19 cellular contexts compared by ENCODE assay signal in genomic region chr18:32274307-32274706, GRCh38.
DNase-seq lines count a peak whose midpoint lies in the region; ATAC-seq and TF ChIP-seq lines count a peak whose summit lies in the region.
"Had no signal": no experiment of that assay in that cellular context is flagged by ENCODE, and none has a peak within 500 bp of the region (broad histone marks: within the 10 kb centered on the region; RNA-seq: fewer than 3 reads in every experiment).

No MANE protein-coding gene starts in this region.

- H3K23ac ChIP-seq in H9 (ENCODE audit: insufficient read length, low read depth, low read length): no peak overlapping the region

- H3K4me1 ChIP-seq in H9 (ENCODE audit: insufficient read depth, low read length) (no peaks in the 10 kb centered on the region), right cardiac atrium (ENCODE audit: control insufficient read depth, insufficient read depth, low read length) (no peaks in the 10 kb centered on the region), prostate gland (replicated peaks) (no peaks in the 10 kb centered on the region)
- H3K4me1 ChIP-seq: BE2C, BLaER1, Caco-2 had no signal

- H3K4me3 ChIP-seq in right cardiac atrium (ENCODE audit: low read length) (no peak overlapping the region), prostate gland (no peak overlapping the region)
- H3K4me3 ChIP-seq: BLaER1 had no signal

- no peak overlapping the region for H2BK120ac ChIP-seq in H9 (ENCODE audit: low read depth, low read length, poor library complexity, severe bottlenecking)

- H4K8ac ChIP-seq in H9 (replicated peaks; ENCODE audit: insufficient read length, low read depth, low read length): no peak overlapping the region

- no peak overlapping the region for H4K91ac ChIP-seq in H9 (ENCODE audit: insufficient read length, low read depth, low read length)

- no peak overlapping the region for H2AK5ac ChIP-seq in H9 (ENCODE audit: insufficient read length, low read length)

- no peak overlapping the region for H3K14ac ChIP-seq in H9 (ENCODE audit: insufficient read depth, low read length)

- H3K27me3 Mint-ChIP-seq in H9 (ENCODE audit: low read depth): no peaks in the 10 kb centered on the region
- H3K27me3 Mint-ChIP-seq in nephron progenitor cell (ENCODE audit: low read depth, poor library complexity): no peaks in the 10 kb centered on the region

- H3K9ac ChIP-seq in H9 (ENCODE audit: extremely low read depth, insufficient read length, low read length): no peak overlapping the region
- H3K9ac ChIP-seq: BLaER1 had no signal

- H3K18ac ChIP-seq in H9 (ENCODE audit: insufficient read length, low read depth, low read length): no peak overlapping the region

- no peak overlapping the region for H2BK20ac ChIP-seq in H9 (ENCODE audit: low read depth, low read length, poor library complexity, severe bottlenecking)

- peaks cover 0 to 10% (median 2%) of the 10 kb centered on the region in 3 experiments; a peak in 4 of 7 replicates for H3K36me3 Mint-ChIP-seq in H9 (ENCODE audit: insufficient read depth in 1 of 3, low read depth in 3 of 3)
- peaks cover 23% of the 10 kb centered on the region for H3K36me3 Mint-ChIP-seq in nephron progenitor cell (ENCODE audit: low read depth)
- no peaks in the 10 kb centered on the region for H3K36me3 Mint-ChIP-seq in activated naive CD4-positive, alpha-beta T cell treated with anti-CD3 and anti-CD28 coated beads, Interleukin-2, amount 50 U/mL, for 72 hours
- H3K36me3 Mint-ChIP-seq: CD8-positive, alpha-beta T cell had no signal

- no peak overlapping the region for H2BK12ac ChIP-seq in H9 (ENCODE audit: insufficient read length, low read depth, low read length)

- no peak overlapping the region for H2BK5ac ChIP-seq in H9 (ENCODE audit: insufficient read length, low read length)

- no peak overlapping the region for H3T11ph ChIP-seq in H9 (ENCODE audit: low read length)

- H3K4ac ChIP-seq in H9 (ENCODE audit: low read depth, low read length): no peak overlapping the region

- H3K27ac ChIP-seq in H9 (ENCODE audit: insufficient read length, low read depth, low read length) (no peak overlapping the region), right cardiac atrium (ENCODE audit: low read length) (no peak overlapping the region), prostate gland (no peak overlapping the region)
- H3K27ac ChIP-seq: BLaER1, C4-2B had no signal

- no peaks in the 10 kb centered on the region for H3K23me2 ChIP-seq in H9 (ENCODE audit: insufficient read length, low read depth, low read length, poor library complexity, severe bottlenecking)

- H2AFZ ChIP-seq in H9 (ENCODE audit: low read length): no peak overlapping the region

- H3K79me2 ChIP-seq in H9 (ENCODE audit: insufficient read depth, low read length): no peaks in the 10 kb centered on the region

- H3K27me3 ChIP-seq in H9 (ENCODE audit: insufficient read depth, low read length) (no peaks in the 10 kb centered on the region), right cardiac atrium (ENCODE audit: control insufficient read depth, insufficient read depth) (no peaks in the 10 kb centered on the region), prostate gland (replicated peaks; ENCODE audit: insufficient read depth) (no peaks in the 10 kb centered on the region)
- H3K27me3 ChIP-seq: BE2C, BLaER1 had no signal

- H3K79me1 ChIP-seq in H9 (ENCODE audit: insufficient read depth, low read depth, low read length, poor library complexity, severe bottlenecking): no peaks in the 10 kb centered on the region

- H3K56ac ChIP-seq in H9 (ENCODE audit: insufficient read length, low read depth, low read length): no peak overlapping the region

- TF ChIP-seq CTCF in H9 (conservative IDR thresholded peaks at IDR 0.05) (no peak), nephron progenitor cell (IDR thresholded peaks at IDR 0.05) (no peak), prostate gland (IDR thresholded peaks at IDR 0.05) (no peak)

- no peak for TF ChIP-seq POLR2A in prostate gland (IDR thresholded peaks at IDR 0.05)

- no peak overlapping the region for H2BK15ac ChIP-seq in H9 (ENCODE audit: low read depth, low read length)

- H3K36me3 ChIP-seq in prostate gland: no peaks in the 10 kb centered on the region
- H3K36me3 ChIP-seq: BE2C, BLaER1 had no signal

- H3K4me1 Mint-ChIP-seq in H9: peaks cover 15 to 16% of the 10 kb centered on the region in 2 experiments
- H3K4me1 Mint-ChIP-seq in nephron progenitor cell: peaks cover 32% of the 10 kb centered on the region

- no peak for ATAC-seq in right cardiac atrium
- ATAC-seq in activated naive CD4-positive, alpha-beta T cell treated with anti-CD3 and anti-CD28 coated beads, Interleukin-2, amount 50 U/mL, for 72 hours: no peak
- ATAC-seq: CD8-positive, alpha-beta T cell had no signal

- H3K9me3 Mint-ChIP-seq in H9 (peaks cover 2 to 3% of the 10 kb centered on the region in 2 experiments; a peak in 2 of 5 replicates), nephron progenitor cell (no peaks in the 10 kb centered on the region)
- H3K9me3 Mint-ChIP-seq in activated naive CD4-positive, alpha-beta T cell treated with anti-CD3 and anti-CD28 coated beads, Interleukin-2, amount 50 U/mL, for 72 hours: no peaks in the 10 kb centered on the region
- H3K9me3 Mint-ChIP-seq: CD4-positive, alpha-beta T cell; CD8-positive, alpha-beta T cell had no signal

- peak overlapping the region in 2 of 3 experiments; percentile 40 to 79; a peak in 2 of 7 replicates for H3K27ac Mint-ChIP-seq in H9
- peak overlapping the region; percentile 25 for H3K27ac Mint-ChIP-seq in nephron progenitor cell
- no peak overlapping the region for H3K27ac Mint-ChIP-seq in activated naive CD4-positive, alpha-beta T cell treated with anti-CD3 and anti-CD28 coated beads, Interleukin-2, amount 50 U/mL, for 72 hours
- H3K27ac Mint-ChIP-seq: CD4-positive, alpha-beta T cell; CD8-positive, alpha-beta T cell had no signal

- H4K20me1 ChIP-seq in H9 (ENCODE audit: control insufficient read depth, insufficient read depth, insufficient read length): no peaks in the 10 kb centered on the region
- H4K20me1 ChIP-seq: BLaER1 had no signal

- DNase-seq in H9: no peak
- peak; percentile 24 for DNase-seq in SK-N-DZ (ENCODE audit: low spot score)
- DNase-seq in left kidney (ENCODE audit: low read depth, low spot score): peak; percentile 35
- DNase-seq in nephron progenitor cell: no peak
- no peak for DNase-seq in right cardiac atrium
- DNase-seq in activated naive CD4-positive, alpha-beta T cell treated with anti-CD3 and anti-CD28 coated beads, Interleukin-2, amount 50 U/mL, for 72 hours (ENCODE audit: low spot score in 2 of 2): no peak
- no peak for DNase-seq in prostate gland (ENCODE audit: low spot score)
- no peak for DNase-seq in HK-2 (ENCODE audit: unreplicated experiment)
- DNase-seq: 8988T; ACHN; BE2C; Caco-2; Calu3; CD4-positive, alpha-beta T cell; CD8-positive, alpha-beta T cell; DMS79 treated with DMSO at 0.1 percent for 48 hours; GF-D8 had no signal

- H3K4me3 Mint-ChIP-seq in H9 (no peak overlapping the region), nephron progenitor cell (no peak overlapping the region)
- H3K4me3 Mint-ChIP-seq: CD4-positive, alpha-beta T cell; CD8-positive, alpha-beta T cell had no signal

- no peak overlapping the region for H3K4me2 ChIP-seq in H9 (ENCODE audit: insufficient read depth, insufficient read length, low read length)
- H3K4me2 ChIP-seq: BLaER1 had no signal

- H3K9me3 ChIP-seq in H9 (ENCODE audit: control insufficient read depth, low read depth, low read length) (no peaks in the 10 kb centered on the region), right cardiac atrium (ENCODE audit: control insufficient read depth, low read length) (no peaks in the 10 kb centered on the region), prostate gland (no peaks in the 10 kb centered on the region)
- H3K9me3 ChIP-seq: BE2C, BLaER1, Caco-2 had no signal

- intact Hi-C loops in right cardiac atrium (cut with DNase I) (loop anchor here (5.0 kb wide), 2 partner anchors 198 to 278 kb away; partner anchors contain the start of gene GAREM1 (in 3 of the 4)), prostate gland (cut with DNase I) (loop anchor here (5.0 kb wide), 1 partner anchor 278 kb away; no protein-coding TSS in a partner anchor)

- no peak overlapping the region for H4K5ac ChIP-seq in H9 (ENCODE audit: insufficient read length, low read depth, low read length)

- no CpG with 5 or more reads among the region's 7 CpGs for WGBS in H9 (ENCODE audit: extremely low coverage, insufficient read length, low lambda C conversion rate)
- WGBS in right cardiac atrium: 77% methylated on average over 7 of the region's 7 CpGs
- 80% methylated on average over 7 of the region's 7 CpGs for WGBS in prostate gland

Comparison
In these comparisons a context has a peak if more than half of its experiments do, and no peak if none do; other contexts are left out.
1. DNase-seq: peak in SK-N-DZ (single experiment) and left kidney (single experiment); none in H9 (single experiment), nephron progenitor cell (single experiment), right cardiac atrium (0 of 3), activated naive CD4-positive, alpha-beta T cell treated with anti-CD3 and anti-CD28 coated beads, Interleukin-2, amount 50 U/mL, for 72 hours (0 of 2), prostate gland (single experiment) and HK-2 (single experiment).
2. H3K27ac Mint-ChIP-seq: peak in H9 (2 of 3) and nephron progenitor cell (single experiment); none in activated naive CD4-positive, alpha-beta T cell treated with anti-CD3 and anti-CD28 coated beads, Interleukin-2, amount 50 U/mL, for 72 hours (0 of 2).